In genomic region chr10:60992661-60993060, GRCh38 we compare ENCODE assay signal across 16 cellular contexts. TPM values are rescaled to one million over a fixed set of nuclear protein-coding genes. Genes with fewer than 3 reads are reported as not detected.
DNase-seq lines count a peak whose midpoint lies in the region; TF ChIP-seq lines count a peak whose summit lies in the region.
"Had no signal": no experiment of that assay in that cellular context is flagged by ENCODE, and none has a peak within 500 bp of the region (broad histone marks: within the 10 kb centered on the region; RNA-seq: fewer than 3 reads in every experiment).

No MANE protein-coding gene starts in this region.

- no peak overlapping the region for H2AFZ ChIP-seq in SK-N-SH (ENCODE audit: low read depth)

- H3K36me3 ChIP-seq in BJ (ENCODE audit: control insufficient read depth, insufficient read depth, low read length) (no peaks in the 10 kb centered on the region), SK-N-SH (replicated peaks in 1 of 2; ENCODE audit: control insufficient read depth in 1 of 2, insufficient read depth in 2 of 2, low read length in 1 of 2) (no peaks in the 10 kb centered on the region)

- no peaks in the 10 kb centered on the region for H3K9me3 ChIP-seq in SK-N-SH
- H3K9me3 ChIP-seq: A549 had no signal

- TF ChIP-seq CTCF in BJ (IDR thresholded peaks at IDR 0.05; ENCODE audit: insufficient read depth, low read depth, low read length) (no peak), SK-N-SH (IDR thresholded peaks at IDR 0.05) (no peak), mesothelial cell of epicardium (IDR thresholded peaks at IDR 0.05; ENCODE audit: unreplicated experiment) (no peak)

- peaks cover 5% of the 10 kb centered on the region for H3K36me3 Mint-ChIP-seq in mesothelial cell of epicardium
- H3K36me3 Mint-ChIP-seq in T-helper 2 cell treated with Interferon-gamma antibody and Interleukin-4, amounts not matched to agents 5 μg/mL and 100 μg/mL, for 36 hours (ENCODE audit: low read depth) = no peaks in the 10 kb centered on the region

- H3K4me3 ChIP-seq in BJ (ENCODE audit: low read depth, low read length) (no peak overlapping the region), SK-N-SH (ENCODE audit: low read depth in 2 of 2, low read length in 1 of 2) (no peak overlapping the region)
- H3K4me3 ChIP-seq: A549 had no signal

- peak; percentile 35 for DNase-seq in BJ (ENCODE audit: low read depth)
- peak; percentile 32 for DNase-seq in GM04504 (ENCODE audit: low read depth)
- no peak for DNase-seq in SK-N-SH
- DNase-seq in mesothelial cell of epicardium (ENCODE audit: low spot score in 2 of 2, unreplicated experiment in 2 of 2) = no peak
- no peak for DNase-seq in T-helper 2 cell treated with Interferon-gamma antibody and Interleukin-4, amounts not matched to agents 5 μg/mL and 100 μg/mL, for 36 hours (ENCODE audit: low spot score)
- no peak for DNase-seq in DMS114 treated with DMSO at 0.1 percent for 48 hours (lab: John Stamatoyannopoulos, UW; ENCODE audit: unreplicated experiment)
- DNase-seq in NCI-H146 (lab: John Stamatoyannopoulos, UW) = no peak
- no peak for DNase-seq in NCI-H1092 treated with DMSO at 0.1 percent for 48 hours (lab: John Stamatoyannopoulos, UW)
- DNase-seq: C1 segment of cervical spinal cord; Calu3; CD4-positive, alpha-beta T cell; DND-41; GF-D8; GOT3; H9 had no signal

- 82% methylated on average over 3 of the region's 3 CpGs for WGBS in SK-N-SH (ENCODE audit: low lambda C conversion rate)

- H3K9me2 ChIP-seq in SK-N-SH = no peaks in the 10 kb centered on the region; the same call in 1 of the 2 replicates

- CTCF ChIA-PET in BJ (lab: Yijun Ruan, JAX) = no interaction called here
- CTCF ChIA-PET in SK-N-SH (lab: Yijun Ruan, JAX) = interaction anchor here (0.8 kb wide), 1 partner anchor 28 kb away, joined by 4 read pairs; no protein-coding TSS in a partner anchor

- no peaks in the 10 kb centered on the region for H3K79me2 ChIP-seq in SK-N-SH (ENCODE audit: insufficient read depth)

- POLR2A ChIA-PET in BJ (lab: Charles Lee) (no interaction called here), SK-N-SH (lab: Yijun Ruan, JAX) (no interaction called here)

- H3K9me3 Mint-ChIP-seq in mesothelial cell of epicardium = peaks cover 12% of the 10 kb centered on the region
- no peaks in the 10 kb centered on the region for H3K9me3 Mint-ChIP-seq in T-helper 2 cell treated with Interferon-gamma antibody and Interleukin-4, amounts not matched to agents 5 μg/mL and 100 μg/mL, for 36 hours
- H3K9me3 Mint-ChIP-seq: CD4-positive, alpha-beta T cell; H9 had no signal

- H3K27ac ChIP-seq in SK-N-SH (ENCODE audit: low read depth in 2 of 2, low read length in 1 of 2) = peak overlapping the region in 1 of 2 experiments; percentile 14; a peak in 1 of 4 replicates
- H3K27ac ChIP-seq: A549 had no signal

- H3K4me1 Mint-ChIP-seq in mesothelial cell of epicardium = peaks cover 46% of the 10 kb centered on the region
- peaks cover 3% of the 10 kb centered on the region for H3K4me1 Mint-ChIP-seq in T-helper 2 cell treated with Interferon-gamma antibody and Interleukin-4, amounts not matched to agents 5 μg/mL and 100 μg/mL, for 36 hours (ENCODE audit: low read depth)
- H3K4me1 Mint-ChIP-seq: H9 had no signal

- peaks cover 0 to 4% of the 10 kb centered on the region in 2 experiments; a peak in 2 of 4 replicates for H3K4me1 ChIP-seq in SK-N-SH (ENCODE audit: control insufficient read depth in 1 of 2, insufficient read depth in 2 of 2, low read depth in 1 of 2, low read length in 1 of 2)

- H3K4me3 Mint-ChIP-seq in mesothelial cell of epicardium = no peak overlapping the region
- H3K4me3 Mint-ChIP-seq in T-helper 2 cell treated with Interferon-gamma antibody and Interleukin-4, amounts not matched to agents 5 μg/mL and 100 μg/mL, for 36 hours = no peak overlapping the region
- H3K4me3 Mint-ChIP-seq: CD4-positive, alpha-beta T cell; H9 had no signal

- TF ChIP-seq RAD21 in SK-N-SH (IDR thresholded peaks at IDR 0.05; ENCODE audit: low read length) = no peak

- H3K4me2 ChIP-seq in SK-N-SH = 0 out of 2 replicates have a peak overlapping the region, but pooled peaks have one; percentile 12
- H3K4me2 ChIP-seq: A549 had no signal

- H3F3A ChIP-seq in SK-N-SH (replicated peaks; ENCODE audit: insufficient read depth) = no peaks in the 10 kb centered on the region

- no peaks in the 10 kb centered on the region for H3K27me3 ChIP-seq in BJ (ENCODE audit: control insufficient read depth, insufficient read depth, low read length)
- H3K27me3 ChIP-seq in SK-N-SH (ENCODE audit: insufficient read depth) = no peaks in the 10 kb centered on the region

- H3K9ac ChIP-seq in SK-N-SH = no peak overlapping the region

- peak overlapping the region; percentile 40 for H3K27ac Mint-ChIP-seq in mesothelial cell of epicardium
- no peak overlapping the region for H3K27ac Mint-ChIP-seq in T-helper 2 cell treated with Interferon-gamma antibody and Interleukin-4, amounts not matched to agents 5 μg/mL and 100 μg/mL, for 36 hours
- H3K27ac Mint-ChIP-seq: CD4-positive, alpha-beta T cell; H9 had no signal

- TF ChIP-seq EP300 in SK-N-SH (IDR thresholded peaks at IDR 0.05; ENCODE audit: borderline replicate concordance in 1 of 2, low read depth in 1 of 2, low read length in 1 of 2) = no peak

- no peaks in the 10 kb centered on the region for H3K27me3 Mint-ChIP-seq in mesothelial cell of epicardium (ENCODE audit: low read depth)
- peaks cover 16% of the 10 kb centered on the region for H3K27me3 Mint-ChIP-seq in T-helper 2 cell treated with Interferon-gamma antibody and Interleukin-4, amounts not matched to agents 5 μg/mL and 100 μg/mL, for 36 hours (ENCODE audit: low read depth)

- no peaks in the 10 kb centered on the region for H4K20me1 ChIP-seq in SK-N-SH (ENCODE audit: insufficient read depth)

TF ChIP-seq in SK-N-SH, 30 proteins besides CTCF, POLR2A, EP300 and RAD21 (continues in another document):
- TF ChIP-seq RXRA (IDR thresholded peaks at IDR 0.05; ENCODE audit: borderline replicate concordance, low read depth) (no peak), ZBTB33 (IDR thresholded peaks at IDR 0.05; ENCODE audit: borderline replicate concordance, low read depth) (no peak), NFIC (IDR thresholded peaks at IDR 0.05; ENCODE audit: borderline replicate concordance) (no peak), IRF3 (IDR thresholded peaks at IDR 0.05; ENCODE audit: low read depth, low read length) (no peak), SMC3 (IDR thresholded peaks at IDR 0.05; ENCODE audit: low read depth, low read length) (no peak), PBX3 (IDR thresholded peaks at IDR 0.05) (peak; percentile 42; the same call in 1 of the 2 replicates), NRF1 (IDR thresholded peaks at IDR 0.05; ENCODE audit: low read depth, low read length) (no peak), CHD2 (IDR thresholded peaks at IDR 0.05; ENCODE audit: low read length, partially characterized antibody) (no peak), SIN3A (IDR thresholded peaks at IDR 0.05; ENCODE audit: borderline replicate concordance, low read depth, low read length) (no peak), GATA2 (CRISPR knock-in tag; IDR thresholded peaks at IDR 0.05) (no peak), USF1 (IDR thresholded peaks at IDR 0.05; ENCODE audit: borderline replicate concordance, low read depth) (no peak), RFX5 (IDR thresholded peaks at IDR 0.05; ENCODE audit: low read length) (no peak), RCOR1 (IDR thresholded peaks at IDR 0.05; ENCODE audit: low read length) (no peak)

RNA-seq across cellular contexts. Expression of gene RHOBTB1, which starts 48.7 kb away (rescaled TPM):
- polyA plus RNA-seq in BJ (2011; rRNA removed) (17.3 and 23.6 TPM in 2 replicates), SK-N-SH (2012; rRNA removed) (10.5 and 13.8 TPM in 2 replicates)
- polyA minus RNA-seq in BJ (2011; rRNA and poly(A)+ RNA removed) = 15.1 and 22.1 TPM in 2 replicates
- 12.5 and 12.6 TPM in 2 replicates for polyA plus RNA-seq in SK-N-SH (2012; cell fraction: cytosol; rRNA removed)
- polyA plus RNA-seq in SK-N-SH (2012; cell fraction: nucleus; rRNA removed) = 9.5 and 18.9 TPM in 2 replicates
- 50.3 to 52.5 TPM (median 51.2 TPM) in 3 replicates for total RNA-seq in mesothelial cell of epicardium
- total RNA-seq: CD4-positive, alpha-beta T cell had no signal

Comparison
In these comparisons a context has a peak if more than half of its experiments do, and no peak if none do; other contexts are left out.
1. DNase-seq: peak in BJ (single experiment) and GM04504 (single experiment); none in SK-N-SH (single experiment), mesothelial cell of epicardium (0 of 2), T-helper 2 cell treated with Interferon-gamma antibody and Interleukin-4, amounts not matched to agents 5 μg/mL and 100 μg/mL, for 36 hours (single experiment), DMS114 treated with DMSO at 0.1 percent for 48 hours (single experiment), NCI-H146 (single experiment) and NCI-H1092 treated with DMSO at 0.1 percent for 48 hours (single experiment).